In genomic region chr10:118584181-118584954, GRCh38 we compare ENCODE assay signal across 14 cellular contexts. TPM values are rescaled to one million over a fixed set of nuclear protein-coding genes. Genes with fewer than 3 reads are reported as not detected.
DNase-seq lines count a peak whose midpoint lies in the region; ATAC-seq and TF ChIP-seq lines count a peak whose summit lies in the region.
"Had no signal": no experiment of that assay in that cellular context is flagged by ENCODE, and none has a peak within 500 bp of the region (broad histone marks: within the 10 kb centered on the region; RNA-seq: fewer than 3 reads in every experiment).

No MANE protein-coding gene starts in this region.

- H3K9me3 Mint-ChIP-seq in HFFc6 = no peaks in the 10 kb centered on the region
- H3K9me3 Mint-ChIP-seq in CD4-positive, alpha-beta T cell = no peaks in the 10 kb centered on the region
- H3K9me3 Mint-ChIP-seq: mesothelial cell of epicardium had no signal

- no peaks in the 10 kb centered on the region for H3K36me3 Mint-ChIP-seq in HFFc6 (ENCODE audit: low read depth)
- H3K36me3 Mint-ChIP-seq in CD4-positive, alpha-beta T cell (ENCODE audit: low read depth) = no peaks in the 10 kb centered on the region
- H3K36me3 Mint-ChIP-seq: mesothelial cell of epicardium had no signal

- H3K4me3 Mint-ChIP-seq in HFFc6 = no peak overlapping the region
- no peak overlapping the region for H3K4me3 Mint-ChIP-seq in CD4-positive, alpha-beta T cell
- H3K4me3 Mint-ChIP-seq: mesothelial cell of epicardium had no signal

- H3K27ac Mint-ChIP-seq in HFFc6 = no peak overlapping the region
- H3K27ac Mint-ChIP-seq in CD4-positive, alpha-beta T cell = no peak overlapping the region
- H3K27ac Mint-ChIP-seq: mesothelial cell of epicardium had no signal

- no peak for ATAC-seq in HG03039 (IDR thresholded peaks at IDR 0.05; ENCODE audit: unreplicated experiment)
- no peak for ATAC-seq in HG03521 (IDR thresholded peaks at IDR 0.05; ENCODE audit: unreplicated experiment)
- ATAC-seq in HG03025 (IDR thresholded peaks at IDR 0.05; ENCODE audit: low FRiP score, unreplicated experiment) = no peak
- no peak for ATAC-seq in CD4-positive, alpha-beta T cell (ENCODE audit: poor library complexity)

- POLR2A ChIA-PET in A673 (lab: Charles Lee; ENCODE audit: low non-redundant PET) = no interaction called here
- POLR2A ChIA-PET in CD4-positive, alpha-beta T cell (lab: Charles Lee) = no interaction called here

- WGBS in adrenal gland, 4 donors = 46 to 65% (median 47%) methylated on average over 6 of the region's 6 CpGs

- H3K4me1 ChIP-seq in A673 (ENCODE audit: insufficient read depth, low read length, poor library complexity, severe bottlenecking) (no peaks in the 10 kb centered on the region), adrenal gland (replicated peaks in 1 of 2) (no peaks in the 10 kb centered on the region)

- intact Hi-C loops in A673 (cut with micrococcal nuclease; ENCODE audit: unreplicated experiment) = no loop called here
- intact Hi-C loops in adrenal gland (cut with DNase I) = no loop called here
- intact Hi-C loops in CD4-positive, alpha-beta T cell (cut with DNase I, micrococcal nuclease) = no loop called here

- H3K27ac ChIP-seq in A673 (ENCODE audit: low read depth, low read length, poor library complexity, severe bottlenecking) (no peak overlapping the region), adrenal gland (peak overlapping the region in 1 of 5 donors; percentile 46)
- H3K27ac ChIP-seq in CD4-positive, alpha-beta T cell (ENCODE audit: low read depth, low read length) = no peak overlapping the region

- peaks cover 15% of the 10 kb centered on the region for H3K27me3 Mint-ChIP-seq in HFFc6 (ENCODE audit: insufficient read depth)
- no peaks in the 10 kb centered on the region for H3K27me3 Mint-ChIP-seq in CD4-positive, alpha-beta T cell

- H3K36me3 ChIP-seq in A673 (ENCODE audit: insufficient read depth, low read length, poor library complexity, severe bottlenecking) (no peaks in the 10 kb centered on the region), adrenal gland (replicated peaks in 1 of 2) (no peaks in the 10 kb centered on the region)
- H3K36me3 ChIP-seq: sigmoid colon had no signal

- H3K9me3 ChIP-seq in A673 (ENCODE audit: low read depth, low read length, poor library complexity, severe bottlenecking) = no peaks in the 10 kb centered on the region
- H3K9me3 ChIP-seq in adrenal gland (replicated peaks in 1 of 3) = no peaks in the 10 kb centered on the region
- H3K9me3 ChIP-seq in CD4-positive, alpha-beta T cell (ENCODE audit: control insufficient read depth, low read length) = no peaks in the 10 kb centered on the region
- H3K9me3 ChIP-seq: sigmoid colon had no signal

- DNase-seq in A673 (ENCODE audit: low spot score) = peak; percentile 22
- DNase-seq in HFFc6 = peak; percentile 87
- DNase-seq in adrenal gland = peak; percentile 69 to 90 (median 85)
- DNase-seq in glomerular visceral epithelial cell (ENCODE audit: extremely low spot score) = peak; percentile 60
- DNase-seq in CD4-positive, alpha-beta T cell = no peak
- DNase-seq: activated gamma-delta T cell treated with Interleukin-2 at 50 U/mL for 16 hours, H7, sigmoid colon had no signal

- H3K27me3 ChIP-seq in A673 (replicated peaks; ENCODE audit: insufficient read depth, low read depth, low read length, poor library complexity) (peaks cover 35% of the 10 kb centered on the region), adrenal gland (peaks cover 6% of the 10 kb centered on the region)
- H3K27me3 ChIP-seq in CD4-positive, alpha-beta T cell (ENCODE audit: control insufficient read depth, insufficient read depth, low read length) = no peaks in the 10 kb centered on the region
- H3K27me3 ChIP-seq: sigmoid colon had no signal

- TF ChIP-seq POLR2A in adrenal gland (IDR thresholded peaks at IDR 0.05) = no peak

- BruUV-seq in A673 (replicated peaks; lab: Mats Ljungman, UMichigan) = no TSS peak

- H3K4me1 Mint-ChIP-seq in HFFc6 (ENCODE audit: low read depth) = peaks cover 29% of the 10 kb centered on the region
- no peaks in the 10 kb centered on the region for H3K4me1 Mint-ChIP-seq in CD4-positive, alpha-beta T cell (ENCODE audit: low read depth)
- H3K4me1 Mint-ChIP-seq: mesothelial cell of epicardium had no signal

- H3K4me3 ChIP-seq in A673 (ENCODE audit: low read depth, low read length, poor library complexity, severe bottlenecking) = no peak overlapping the region
- H3K4me3 ChIP-seq in adrenal gland = no peak overlapping the region
- H3K4me3 ChIP-seq: sigmoid colon had no signal

- TF ChIP-seq CTCF in A673 (conservative IDR thresholded peaks at IDR 0.05; ENCODE audit: low read depth, low read length) (no peak), HFFc6 (IDR thresholded peaks at IDR 0.05) (no peak), adrenal gland (IDR thresholded peaks at IDR 0.05) (no peak)
- TF ChIP-seq CTCF in CD4-positive, alpha-beta T cell (IDR thresholded peaks at IDR 0.05) = no peak

- CTCF ChIA-PET in A673 (lab: Charles Lee) = no interaction called here
- CTCF ChIA-PET in CD4-positive, alpha-beta T cell (lab: Charles Lee) = no interaction called here

RNA-seq across cellular contexts. Expression of gene PRLHR, which starts 11.1 kb away (rescaled TPM):
- not detected in 2 replicates for total RNA-seq in A673 (2021)
- not detected for total RNA-seq in HFFc6 (2021; fragmentation: NEBNext Ultra II Directional; extraction: Animal tissue kit (Norgen Biotek cat#: 25700))
- 10 to 100 TPM in 2 of 8 donors, 1 to 10 TPM in 1, under 1 TPM in 2, not detected in 3; 0.13 to 23.3 (median 4.2) TPM for total RNA-seq in adrenal gland
- 1 to 10 TPM; 1.3 to 3.6 (median 2.7) TPM for polyA plus RNA-seq in adrenal gland
- total RNA-seq in CD4-positive, alpha-beta T cell = not detected
- total RNA-seq: dermis microvascular lymphatic vessel endothelial cell, H7, mesothelial cell of epicardium had no signal
- polyA plus RNA-seq: BJ had no signal

Comparison
In these comparisons a context has a peak if more than half of its experiments do, and no peak if none do; other contexts are left out.
1. DNase-seq: peak in A673 (single experiment), HFFc6 (single experiment), adrenal gland (7 of 7) and glomerular visceral epithelial cell (single experiment); none in CD4-positive, alpha-beta T cell (0 of 10).